In genomic region chr4:173168396-173169177, GRCh38 we compare ENCODE assay signal across 1 cellular context.
TF ChIP-seq lines count a peak whose summit lies in the region.

GALNT7 (plus strand) TSS chr4:173168811; CDS start chr4:173168836, 25 bp downstream.

TF ChIP-seq in GM23338, 12 proteins besides CTCF, POLR2A, EP300 and RAD21 (continued from another document):
- TF ChIP-seq REST (IDR thresholded peaks at IDR 0.05; ENCODE audit: unreplicated experiment) (peak; percentile 20), STAT1 (IDR thresholded peaks at IDR 0.05; ENCODE audit: unreplicated experiment) (no peak)
